Comparison of ENCODE assay signal across 26 cellular contexts in genomic region chr15:71312194-71312708, GRCh38.
"Had no signal": no experiment of that assay in that cellular context is flagged by ENCODE, and none has a peak within 500 bp of the region (broad histone marks: within the 10 kb centered on the region; RNA-seq: fewer than 3 reads in every experiment).

No MANE protein-coding gene starts in this region.

- H3K4me3 ChIP-seq: left lung, lower lobe of right lung, ovary, right atrium auricular region, right lobe of liver, smooth muscle cell, stomach, testis, thyroid gland, transverse colon, upper lobe of left lung, vagina had no signal

- H3K36me3 Mint-ChIP-seq: stimulated activated memory B cell treated with anti-CD40 and anti-IgM and Interleukin-4, amounts not matched to agents 10 μg/mL and 1 μg/mL and 100 μg/mL, for 72 hours had no signal

- ATAC-seq: left cardiac atrium; left lung; naive thymus-derived CD8-positive, alpha-beta T cell; stimulated activated memory B cell treated with anti-CD40 and anti-IgM and Interleukin-4, amounts not matched to agents 10 μg/mL and 1 μg/mL and 100 μg/mL, for 72 hours; stimulated activated naive CD8-positive, alpha-beta T cell treated with anti-CD3 and anti-CD28 coated beads, Interleukin-15, Interleukin-2, amounts not matched to agents 100 U/mL and 50 U/mL, for 24 hours had no signal

- H3K36me3 ChIP-seq: left lung, lower lobe of right lung, ovary, right atrium auricular region, right lobe of liver, stomach, thyroid gland, transverse colon, upper lobe of left lung, vagina had no signal

- H3K9me3 ChIP-seq: lower lobe of right lung, ovary, right atrium auricular region, right lobe of liver, stomach, testis, thyroid gland, transverse colon, upper lobe of left lung, vagina had no signal

- H3K4me3 Mint-ChIP-seq: naive thymus-derived CD8-positive, alpha-beta T cell; nephron; neural crest cell; stimulated activated memory B cell treated with anti-CD40 and anti-IgM and Interleukin-4, amounts not matched to agents 10 μg/mL and 1 μg/mL and 100 μg/mL, for 72 hours had no signal

- H3K27ac Mint-ChIP-seq: nephron; progenitor cell of endocrine pancreas; stimulated activated memory B cell treated with anti-CD40 and anti-IgM and Interleukin-4, amounts not matched to agents 10 μg/mL and 1 μg/mL and 100 μg/mL, for 72 hours had no signal

- H3K4me1 Mint-ChIP-seq: naive thymus-derived CD8-positive, alpha-beta T cell; nephron; neural crest cell; stimulated activated memory B cell treated with anti-CD40 and anti-IgM and Interleukin-4, amounts not matched to agents 10 μg/mL and 1 μg/mL and 100 μg/mL, for 72 hours had no signal

- H3K27ac ChIP-seq: left lung, lower lobe of right lung, ovary, right atrium auricular region, right lobe of liver, stomach, testis, thyroid gland, transverse colon, upper lobe of left lung, vagina had no signal

- H3K27me3 ChIP-seq: left lung, ovary, right atrium auricular region, right lobe of liver, stomach, testis, thyroid gland, transverse colon, upper lobe of left lung, vagina had no signal

- H3K4me1 ChIP-seq: left lung, lower lobe of right lung, right atrium auricular region, stomach, thyroid gland, transverse colon, upper lobe of left lung, vagina had no signal

- DNase-seq: kidney glomerular epithelial cell; left cardiac atrium; left lung; lower lobe of right lung; mammary epithelial cell; mesenchymal stem cell; naive thymus-derived CD8-positive, alpha-beta T cell; ovary; right lobe of liver; stimulated activated CD4-positive, alpha-beta T cell treated with anti-CD3 and anti-CD28 coated beads, Interleukin-1b, Interleukin-23, amount 100 ng/mL, for 48 hours; stimulated activated CD4-positive, alpha-beta T cell treated with anti-CD3 and anti-CD28 coated beads, Interleukin-2, amount 100 ng/mL, for 48 hours; stimulated activated CD4-positive, alpha-beta T cell treated with anti-CD3 and anti-CD28 coated beads, Interleukin-4, amount 100 ng/mL, for 4 hours; stimulated activated CD8-positive, alpha-beta memory T cell treated with anti-CD3 and anti-CD28 coated beads, Interleukin-4, amount 100 ng/mL, for 48 hours; stimulated activated naive CD8-positive, alpha-beta T cell treated with anti-CD3 and anti-CD28 coated beads, Interleukin-15, Interleukin-2, amounts not matched to agents 100 U/mL and 50 U/mL, for 24 hours; stomach; testis; thyroid gland; transverse colon; upper lobe of left lung had no signal

- H3K4me2 ChIP-seq: smooth muscle cell had no signal
